ENCODE assay signal across 1 cellular context in the genomic region with DNA sequence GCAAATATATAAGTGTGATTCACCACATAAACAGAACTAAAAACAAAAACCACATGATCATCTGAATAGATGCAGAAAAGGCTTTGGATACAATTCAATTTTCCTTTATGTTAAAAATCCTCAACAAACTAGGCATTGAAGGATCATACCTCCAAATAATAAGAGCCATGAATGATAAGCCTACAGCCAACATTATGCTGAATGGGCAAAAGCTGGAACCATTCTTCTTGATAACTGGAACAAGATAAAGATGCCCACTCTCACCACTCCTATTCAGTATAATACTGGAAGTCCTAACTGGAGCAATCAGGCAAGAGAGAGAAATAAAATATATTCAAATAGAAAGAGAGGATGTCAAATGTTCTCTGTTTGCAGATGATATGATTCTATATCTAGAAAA.
TF ChIP-seq lines count a peak whose summit lies in the region.

No MANE protein-coding gene starts in this region.

TF ChIP-seq in HepG2, 621 proteins besides CTCF, POLR2A, EP300 and RAD21 (continued from another document):
- TF ChIP-seq, protein P1, sequence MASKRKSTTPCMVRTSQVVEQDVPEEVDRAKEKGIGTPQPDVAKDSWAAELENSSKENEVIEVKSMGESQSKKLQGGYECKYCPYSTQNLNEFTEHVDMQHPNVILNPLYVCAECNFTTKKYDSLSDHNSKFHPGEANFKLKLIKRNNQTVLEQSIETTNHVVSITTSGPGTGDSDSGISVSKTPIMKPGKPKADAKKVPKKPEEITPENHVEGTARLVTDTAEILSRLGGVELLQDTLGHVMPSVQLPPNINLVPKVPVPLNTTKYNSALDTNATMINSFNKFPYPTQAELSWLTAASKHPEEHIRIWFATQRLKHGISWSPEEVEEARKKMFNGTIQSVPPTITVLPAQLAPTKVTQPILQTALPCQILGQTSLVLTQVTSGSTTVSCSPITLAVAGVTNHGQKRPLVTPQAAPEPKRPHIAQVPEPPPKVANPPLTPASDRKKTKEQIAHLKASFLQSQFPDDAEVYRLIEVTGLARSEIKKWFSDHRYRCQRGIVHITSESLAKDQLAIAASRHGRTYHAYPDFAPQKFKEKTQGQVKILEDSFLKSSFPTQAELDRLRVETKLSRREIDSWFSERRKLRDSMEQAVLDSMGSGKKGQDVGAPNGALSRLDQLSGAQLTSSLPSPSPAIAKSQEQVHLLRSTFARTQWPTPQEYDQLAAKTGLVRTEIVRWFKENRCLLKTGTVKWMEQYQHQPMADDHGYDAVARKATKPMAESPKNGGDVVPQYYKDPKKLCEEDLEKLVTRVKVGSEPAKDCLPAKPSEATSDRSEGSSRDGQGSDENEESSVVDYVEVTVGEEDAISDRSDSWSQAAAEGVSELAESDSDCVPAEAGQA (IDR thresholded peaks at IDR 0.05; ENCODE audit: low read depth) = no peak
- TF ChIP-seq, protein P1 (CRISPR knock-in tag; IDR thresholded peaks at IDR 0.05; ENCODE audit: borderline replicate concordance) = no peak
TF ChIP-seq in HepG2: peak in this region for 2.
